ENCODE assay signal across 8 cellular contexts in genomic region chr11:126267650-126268049, GRCh38. TPM values are rescaled to one million over a fixed set of nuclear protein-coding genes. Genes with fewer than 3 reads are reported as not detected.
DNase-seq lines count a peak whose midpoint lies in the region; ATAC-seq and TF ChIP-seq lines count a peak whose summit lies in the region.

No MANE protein-coding gene starts in this region.

- H3K36me3 ChIP-seq in KOPT-K1 (ENCODE audit: insufficient read depth, low read length) = peaks cover 67% of the 10 kb centered on the region

- no peaks in the 10 kb centered on the region for H3K9me3 Mint-ChIP-seq in naive thymus-derived CD8-positive, alpha-beta T cell

- DNase-seq in AG10803 (ENCODE audit: low read depth) = no peak
- DNase-seq in coronary artery (ENCODE audit: low spot score) = no peak
- no peak for DNase-seq in naive thymus-derived CD8-positive, alpha-beta T cell
- DNase-seq in NCI-H1092 (lab: John Stamatoyannopoulos, UW) = no peak

- H3K27ac ChIP-seq in KOPT-K1 (ENCODE audit: low read depth, low read length, poor library complexity, severe bottlenecking) (peak overlapping the region; percentile 82), coronary artery (peak overlapping the region; percentile 68 to 90)

- H3K4me1 Mint-ChIP-seq in naive thymus-derived CD8-positive, alpha-beta T cell = peaks cover 24 to 49% (median 42%) of the 10 kb centered on the region in 4 donors

- no peaks in the 10 kb centered on the region for H3K9me3 ChIP-seq in KOPT-K1 (ENCODE audit: insufficient read depth, low read length, poor library complexity, severe bottlenecking)

- peak overlapping the region; percentile 95 to 99 (median 98) for H3K27ac Mint-ChIP-seq in naive thymus-derived CD8-positive, alpha-beta T cell

- H3K27me3 Mint-ChIP-seq in naive thymus-derived CD8-positive, alpha-beta T cell = peaks cover 0 to 1% (median 0%) of the 10 kb centered on the region in 5 donors

- no peak for TF ChIP-seq CTCF in AG10803 (conservative IDR thresholded peaks at IDR 0.05; ENCODE audit: low read length)
- no peak for TF ChIP-seq CTCF in coronary artery (IDR thresholded peaks at IDR 0.05)

- peak overlapping the region; percentile 95 to 98 (median 97) for H3K4me3 Mint-ChIP-seq in naive thymus-derived CD8-positive, alpha-beta T cell

- ATAC-seq in naive thymus-derived CD8-positive, alpha-beta T cell = no peak
- ATAC-seq in GM21360 (IDR thresholded peaks at IDR 0.05; ENCODE audit: unreplicated experiment) (no peak), HG03521 (IDR thresholded peaks at IDR 0.05; ENCODE audit: unreplicated experiment) (no peak), HG03196 (IDR thresholded peaks at IDR 0.05; ENCODE audit: unreplicated experiment) (no peak)

- H3K4me3 ChIP-seq in AG10803 (ENCODE audit: low read length) = peak overlapping the region; percentile 80
- peak overlapping the region; percentile 82 for H3K4me3 ChIP-seq in coronary artery

- POLR2A ChIA-PET in naive thymus-derived CD8-positive, alpha-beta T cell (lab: Charles Lee) = interaction anchor here (1.0 to 6.6 kb wide), 5 partner anchors 9 to 56 kb away, joined by 4 to 91 read pairs (median 9); partner anchors contain the start of genes DCPS, FAM118B, RPUSD4 and TIRAP

- H3K36me3 Mint-ChIP-seq in naive thymus-derived CD8-positive, alpha-beta T cell = peaks cover 0 to 54% (median 18%) of the 10 kb centered on the region in 3 donors

RNA-seq across cellular contexts. Expression of gene SRPRA, which starts 1.0 kb away (rescaled TPM):
- total RNA-seq in naive thymus-derived CD8-positive, alpha-beta T cell = 100 to 1,000 TPM; 156 to 160 TPM
- polyA plus RNA-seq in naive thymus-derived CD8-positive, alpha-beta T cell = 100 to 1,000 TPM in 1 of 3 donors, 10 to 100 TPM in 2; 92.3 to 134 (median 95.7) TPM

RNA-seq across cellular contexts. Expression of gene FOXRED1, which starts 1.3 kb away (rescaled TPM):
- 10 to 100 TPM; 35.5 to 44.2 TPM for total RNA-seq in naive thymus-derived CD8-positive, alpha-beta T cell
- polyA plus RNA-seq in naive thymus-derived CD8-positive, alpha-beta T cell = 10 to 100 TPM; 23.5 to 28.7 (median 28.3) TPM

RNA-seq across cellular contexts. Expression of gene TIRAP, which starts 15.2 kb away (rescaled TPM):
- 10 to 100 TPM; 19.0 to 22.1 TPM for total RNA-seq in naive thymus-derived CD8-positive, alpha-beta T cell
- 10 to 100 TPM in 1 of 3 donors, 1 to 10 TPM in 2; 7.4 to 11.6 (median 8.3) TPM for polyA plus RNA-seq in naive thymus-derived CD8-positive, alpha-beta T cell

RNA-seq across cellular contexts. Expression of gene DCPS, which starts 36.2 kb away (rescaled TPM):
- 10 to 100 TPM; 13.9 to 17.4 TPM for total RNA-seq in naive thymus-derived CD8-positive, alpha-beta T cell
- polyA plus RNA-seq in naive thymus-derived CD8-positive, alpha-beta T cell = 10 to 100 TPM; 36.7 to 47.2 (median 37.3) TPM

RNA-seq across cellular contexts. Expression of gene FAM118B, which starts 56.1 kb away (rescaled TPM):
- 10 to 100 TPM in 1 of 2 experiments, 1 to 10 TPM in 1; 9.4 to 12.4 TPM for total RNA-seq in naive thymus-derived CD8-positive, alpha-beta T cell
- 10 to 100 TPM in 2 of 3 donors, 1 to 10 TPM in 1; 8.9 to 16.3 (median 13.7) TPM for polyA plus RNA-seq in naive thymus-derived CD8-positive, alpha-beta T cell
